In the genomic region with DNA sequence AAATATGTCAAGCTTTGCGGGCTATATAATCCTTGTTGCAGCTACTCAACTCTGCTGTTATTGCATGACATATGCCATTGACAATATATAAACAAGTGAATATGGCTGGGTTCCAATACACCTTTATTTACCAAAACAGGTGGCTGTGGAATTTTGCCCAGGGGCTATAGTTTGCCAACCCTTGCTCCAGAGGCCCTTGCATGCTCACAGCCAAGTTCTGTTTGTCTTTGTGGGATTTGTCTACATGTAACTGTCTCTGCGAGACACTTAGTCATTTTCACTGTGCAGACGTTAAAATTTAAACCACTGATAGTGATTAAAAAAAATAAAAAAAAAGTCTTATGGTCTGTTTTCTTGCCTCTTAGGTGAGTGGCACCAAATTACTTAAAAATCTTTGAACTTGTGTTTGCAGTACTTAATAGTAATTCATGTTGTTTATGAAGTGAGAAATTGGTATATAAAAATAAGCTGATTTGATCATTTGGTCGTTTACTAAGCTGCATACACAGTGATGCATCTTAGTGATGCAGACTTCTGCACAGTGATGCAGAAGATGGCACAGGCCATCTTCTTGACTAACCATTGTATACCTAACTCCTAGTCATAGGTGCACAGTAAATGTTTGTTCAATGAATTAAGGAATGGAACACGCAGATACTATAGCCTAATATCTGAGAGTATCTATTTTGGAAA, we compare ENCODE assay signal across 29 cellular contexts.
DNase-seq lines count a peak whose midpoint lies in the region; ATAC-seq, FAIRE-seq and TF ChIP-seq lines count a peak whose summit lies in the region.
"Had no signal": no experiment of that assay in that cellular context is flagged by ENCODE, and none has a peak within 500 bp of the region (broad histone marks: within the 10 kb centered on the region; RNA-seq: fewer than 3 reads in every experiment).

No MANE protein-coding gene starts in this region.

- H3K9ac ChIP-seq in PC-3 (ENCODE audit: low read length): no peak overlapping the region

- no TSS peak for BruUV-seq in PC-3 (replicated peaks; lab: Mats Ljungman, UMichigan)

- peaks cover 21% of the 10 kb centered on the region for H3K4me1 ChIP-seq in PC-3 (ENCODE audit: insufficient read depth, low read length)
- no peaks in the 10 kb centered on the region for H3K4me1 ChIP-seq in pancreas
- H3K4me1 ChIP-seq: SJSA1, testis, uterus had no signal

- TF ChIP-seq CTCF in PC-3 (conservative IDR thresholded peaks at IDR 0.05; ENCODE audit: low read depth, low read length) (no peak), pancreas (IDR thresholded peaks at IDR 0.05) (no peak)
- no peak for TF ChIP-seq CTCF in activated CD8-positive, alpha-beta T cell treated with anti-CD3 and anti-CD28 coated beads for 36 hours (IDR thresholded peaks at IDR 0.05)

- no peaks in the 10 kb centered on the region for H3F3A ChIP-seq in PC-3 (ENCODE audit: low read length, unreplicated experiment)

- H3K4me2 ChIP-seq in PC-3 (ENCODE audit: low read length): peak overlapping the region; percentile 63

- H3K9me3 Mint-ChIP-seq in activated CD4-positive, alpha-beta memory T cell treated with anti-CD3 and anti-CD28 coated beads, Interleukin-2, amount 10 ng/mL, durations not matched to agents 7 days and 5 days: no peaks in the 10 kb centered on the region
- no peaks in the 10 kb centered on the region for H3K9me3 Mint-ChIP-seq in activated CD8-positive, alpha-beta T cell treated with anti-CD3 and anti-CD28 coated beads for 36 hours
- H3K9me3 Mint-ChIP-seq: activated naive CD4-positive, alpha-beta T cell treated with anti-CD3 and anti-CD28 coated beads, Interleukin-2, amount 10 ng/mL, durations not matched to agents 7 days and 5 days; activated T-cell treated with anti-CD3 and anti-CD28 coated beads, Interleukin-2, amount 50 U/mL, for 72 hours had no signal

- no peaks in the 10 kb centered on the region for H3K27me3 Mint-ChIP-seq in activated CD4-positive, alpha-beta memory T cell treated with anti-CD3 and anti-CD28 coated beads, Interleukin-2, amount 10 ng/mL, durations not matched to agents 7 days and 5 days
- no peaks in the 10 kb centered on the region for H3K27me3 Mint-ChIP-seq in activated CD8-positive, alpha-beta T cell treated with anti-CD3 and anti-CD28 coated beads for 36 hours
- H3K27me3 Mint-ChIP-seq: activated CD4-positive, alpha-beta T cell treated with anti-CD3 and anti-CD28 coated beads for 36 hours; activated naive CD4-positive, alpha-beta T cell treated with anti-CD3 and anti-CD28 coated beads, Interleukin-2, amount 10 ng/mL, durations not matched to agents 7 days and 5 days; CD4-positive, CD25-positive, alpha-beta regulatory T cell had no signal

- H3K36me3 ChIP-seq in PC-3 (ENCODE audit: low read depth, low read length) (no peaks in the 10 kb centered on the region), pancreas (no peaks in the 10 kb centered on the region)
- H3K36me3 ChIP-seq: ovary, SJSA1, uterus had no signal

- no peak overlapping the region for H2AFZ ChIP-seq in PC-3 (ENCODE audit: low read length)

- no peaks in the 10 kb centered on the region for H3K9me2 ChIP-seq in PC-3 (replicated peaks; ENCODE audit: low read length)

- DNase-seq in DMS53 treated with DMSO at 0.1 percent for 48 hours (lab: John Stamatoyannopoulos, UW; ENCODE audit: unreplicated experiment) (peak; percentile 9), NCI-H1092 (lab: John Stamatoyannopoulos, UW) (peak; percentile 43), PC-3 (peak; percentile 85), pancreas (peak in 3 of 6 donors; percentile 18 to 31 (median 20)), kidney glomerular epithelial cell (lab: John Stamatoyannopoulos, UW) (no peak)
- no peak for DNase-seq in activated CD4-positive, alpha-beta memory T cell treated with anti-CD3 and anti-CD28 coated beads, Interleukin-2, amount 10 ng/mL, durations not matched to agents 7 days and 5 days
- DNase-seq in activated CD8-positive, alpha-beta T cell treated with anti-CD3 and anti-CD28 coated beads for 36 hours: no peak
- DNase-seq: activated CD4-positive, alpha-beta T cell treated with anti-CD3 and anti-CD28 coated beads for 36 hours; activated naive CD4-positive, alpha-beta T cell treated with anti-CD3 and anti-CD28 coated beads, Interleukin-2, amount 10 ng/mL, durations not matched to agents 7 days and 5 days; activated T-cell treated with anti-CD3 and anti-CD28 coated beads, Interleukin-2, amount 50 U/mL, for 72 hours; CD4-positive, CD25-positive, alpha-beta regulatory T cell; central memory CD4-positive, alpha-beta T cell; dermis blood vessel endothelial cell; Karpas-422; mucosa of descending colon; NCI-H510A; nephron progenitor cell; ovary; right cardiac atrium; stimulated activated CD4-positive, alpha-beta T cell treated with anti-CD3 and anti-CD28 coated beads, Interleukin-12 subunit alpha, Interleukin-12 subunit beta, amount 100 ng/mL, for 4 hours; stimulated activated CD4-positive, alpha-beta T cell treated with anti-CD3 and anti-CD28 coated beads, Interleukin-4, amount 100 ng/mL, for 24 hours; stimulated activated naive CD4-positive, alpha-beta T cell treated with Interleukin-2 at 50 U/mL for 16 hours; testis; uterus had no signal

- peak; percentile 39 for FAIRE-seq in pancreas (lab: Jason Lieb, UNC)
- FAIRE-seq: G401.6, HTR-8/SVneo, keratinocyte had no signal

- peak; percentile 71 for ATAC-seq in PC-3
- peak in 3 of 4 donors; percentile 38 to 69 (median 44) for ATAC-seq in pancreas
- ATAC-seq in activated CD8-positive, alpha-beta T cell treated with anti-CD3 and anti-CD28 coated beads for 36 hours: no peak
- ATAC-seq: activated CD4-positive, alpha-beta T cell treated with anti-CD3 and anti-CD28 coated beads for 36 hours; activated T-cell treated with anti-CD3 and anti-CD28 coated beads, Interleukin-2, amount 50 U/mL, for 72 hours; mucosa of descending colon had no signal

- intact Hi-C loops in PC-3 (cut with micrococcal nuclease) (no loop called here), pancreas (cut with DNase I) (no loop called here)
- intact Hi-C loops in activated CD8-positive, alpha-beta T cell treated with anti-CD3 and anti-CD28 coated beads for 36 hours (cut with micrococcal nuclease): no loop called here

- POLR2A ChIA-PET in PC-3 (lab: Charles Lee; ENCODE audit: unreplicated experiment): no interaction called here
- POLR2A ChIA-PET in activated CD4-positive, alpha-beta memory T cell treated with anti-CD3 and anti-CD28 coated beads, Interleukin-2, amount 10 ng/mL, durations not matched to agents 7 days and 5 days (lab: Charles Lee): no interaction called here
- POLR2A ChIA-PET in activated CD8-positive, alpha-beta T cell treated with anti-CD3 and anti-CD28 coated beads for 36 hours (lab: Charles Lee): no interaction called here

- no peaks in the 10 kb centered on the region for H3K9me3 ChIP-seq in PC-3 (ENCODE audit: low read length)
- no peaks in the 10 kb centered on the region for H3K9me3 ChIP-seq in pancreas
- H3K9me3 ChIP-seq: mucosa of descending colon, ovary, SJSA1, testis, uterus had no signal

- no peaks in the 10 kb centered on the region for H3K36me3 Mint-ChIP-seq in activated CD4-positive, alpha-beta memory T cell treated with anti-CD3 and anti-CD28 coated beads, Interleukin-2, amount 10 ng/mL, durations not matched to agents 7 days and 5 days (ENCODE audit: low read depth)
- no peaks in the 10 kb centered on the region for H3K36me3 Mint-ChIP-seq in activated CD8-positive, alpha-beta T cell treated with anti-CD3 and anti-CD28 coated beads for 36 hours (ENCODE audit: low read depth)
- H3K36me3 Mint-ChIP-seq: activated naive CD4-positive, alpha-beta T cell treated with anti-CD3 and anti-CD28 coated beads, Interleukin-2, amount 10 ng/mL, durations not matched to agents 7 days and 5 days; CD4-positive, CD25-positive, alpha-beta regulatory T cell had no signal

- H3K27ac ChIP-seq in PC-3 (ENCODE audit: low read length) (peak overlapping the region; percentile 69), pancreas (no peak overlapping the region)
- H3K27ac ChIP-seq: ovary, SJSA1, testis, uterus had no signal

- no peak overlapping the region for H3K4me3 Mint-ChIP-seq in activated CD4-positive, alpha-beta memory T cell treated with anti-CD3 and anti-CD28 coated beads, Interleukin-2, amount 10 ng/mL, durations not matched to agents 7 days and 5 days
- H3K4me3 Mint-ChIP-seq in activated CD8-positive, alpha-beta T cell treated with anti-CD3 and anti-CD28 coated beads for 36 hours: no peak overlapping the region
- H3K4me3 Mint-ChIP-seq: activated CD4-positive, alpha-beta T cell treated with anti-CD3 and anti-CD28 coated beads for 36 hours; activated naive CD4-positive, alpha-beta T cell treated with anti-CD3 and anti-CD28 coated beads, Interleukin-2, amount 10 ng/mL, durations not matched to agents 7 days and 5 days; activated T-cell treated with anti-CD3 and anti-CD28 coated beads, Interleukin-2, amount 50 U/mL, for 72 hours; CD4-positive, CD25-positive, alpha-beta regulatory T cell; nephron progenitor cell had no signal

- CTCF ChIA-PET in PC-3 (lab: Charles Lee): no interaction called here
- CTCF ChIA-PET in activated CD4-positive, alpha-beta memory T cell treated with anti-CD3 and anti-CD28 coated beads, Interleukin-2, amount 10 ng/mL, durations not matched to agents 7 days and 5 days (lab: Charles Lee): no interaction called here
- CTCF ChIA-PET in activated CD8-positive, alpha-beta T cell treated with anti-CD3 and anti-CD28 coated beads for 36 hours (lab: Charles Lee): no interaction called here

- H3K4me1 Mint-ChIP-seq in activated CD4-positive, alpha-beta memory T cell treated with anti-CD3 and anti-CD28 coated beads, Interleukin-2, amount 10 ng/mL, durations not matched to agents 7 days and 5 days: no peaks in the 10 kb centered on the region
- no peaks in the 10 kb centered on the region for H3K4me1 Mint-ChIP-seq in activated CD8-positive, alpha-beta T cell treated with anti-CD3 and anti-CD28 coated beads for 36 hours (ENCODE audit: low read depth)
- H3K4me1 Mint-ChIP-seq: activated CD4-positive, alpha-beta T cell treated with anti-CD3 and anti-CD28 coated beads for 36 hours; activated naive CD4-positive, alpha-beta T cell treated with anti-CD3 and anti-CD28 coated beads, Interleukin-2, amount 10 ng/mL, durations not matched to agents 7 days and 5 days; CD4-positive, CD25-positive, alpha-beta regulatory T cell; nephron progenitor cell had no signal

- H4K20me1 ChIP-seq in PC-3 (ENCODE audit: low read length): no peaks in the 10 kb centered on the region

- 18 to 23% methylated on average over 5 of the region's 5 CpGs for WGBS in pancreas, 2 donors

- no peaks in the 10 kb centered on the region for H3K79me2 ChIP-seq in PC-3 (ENCODE audit: low read length)

- H3K27ac Mint-ChIP-seq in activated CD4-positive, alpha-beta memory T cell treated with anti-CD3 and anti-CD28 coated beads, Interleukin-2, amount 10 ng/mL, durations not matched to agents 7 days and 5 days: no peak overlapping the region
- H3K27ac Mint-ChIP-seq in activated CD8-positive, alpha-beta T cell treated with anti-CD3 and anti-CD28 coated beads for 36 hours: no peak overlapping the region
- H3K27ac Mint-ChIP-seq: activated CD4-positive, alpha-beta T cell treated with anti-CD3 and anti-CD28 coated beads for 36 hours; activated naive CD4-positive, alpha-beta T cell treated with anti-CD3 and anti-CD28 coated beads, Interleukin-2, amount 10 ng/mL, durations not matched to agents 7 days and 5 days; activated T-cell treated with anti-CD3 and anti-CD28 coated beads, Interleukin-2, amount 50 U/mL, for 72 hours; CD4-positive, CD25-positive, alpha-beta regulatory T cell; nephron progenitor cell had no signal

- H3K4me3 ChIP-seq in PC-3 (ENCODE audit: low read length) (no peak overlapping the region), pancreas (no peak overlapping the region)
- H3K4me3 ChIP-seq: lung, mucosa of descending colon, ovary, SJSA1, testis, uterus had no signal

- H3K27me3 ChIP-seq in PC-3 (ENCODE audit: low read length): no peaks in the 10 kb centered on the region
- peaks cover 0 to 5% (median 0%) of the 10 kb centered on the region in 4 donors for H3K27me3 ChIP-seq in pancreas
- H3K27me3 ChIP-seq: ovary, SJSA1, testis, uterus had no signal

Comparison
In these comparisons a context has a peak if more than half of its experiments do, and no peak if none do; other contexts are left out.
1. DNase-seq: peak in DMS53 treated with DMSO at 0.1 percent for 48 hours (single experiment), NCI-H1092 (single experiment) and PC-3 (single experiment); none in activated CD4-positive, alpha-beta memory T cell treated with anti-CD3 and anti-CD28 coated beads, Interleukin-2, amount 10 ng/mL, durations not matched to agents 7 days and 5 days (single experiment), kidney glomerular epithelial cell (single experiment) and activated CD8-positive, alpha-beta T cell treated with anti-CD3 and anti-CD28 coated beads for 36 hours (single experiment).